Comparison of ENCODE assay signal across 8 cellular contexts in genomic region chr10:45373003-45373782, GRCh38. TPM values are rescaled to one million over a fixed set of nuclear protein-coding genes. Genes with fewer than 3 reads are reported as not detected.
DNase-seq lines count a peak whose midpoint lies in the region; ATAC-seq and TF ChIP-seq lines count a peak whose summit lies in the region.

No MANE protein-coding gene starts in this region.

- peak; percentile 13 for DNase-seq in activated CD4-positive, alpha-beta T cell treated with anti-CD3 and anti-CD28 coated beads, Interleukin-2, amount 50 U/mL, for 1 hour
- DNase-seq in glutamatergic neuron (peak; percentile 34), retina (peak; percentile 66), AG08396 (ENCODE audit: low spot score) (no peak), NOMO-1 treated with dmso at 0.1 percent for 144 hours (lab: John Stamatoyannopoulos, UW; ENCODE audit: unreplicated experiment) (no peak)

- no peaks in the 10 kb centered on the region for H3K9me2 ChIP-seq in DOHH2 (replicated peaks; ENCODE audit: control insufficient read depth, low read length)

- H3K9me3 Mint-ChIP-seq in glutamatergic neuron (ENCODE audit: unreplicated experiment): peaks cover 4% of the 10 kb centered on the region

- H3K4me3 Mint-ChIP-seq in glutamatergic neuron (ENCODE audit: unreplicated experiment): peak overlapping the region; percentile 88

- H3K36me3 ChIP-seq in DOHH2 (ENCODE audit: control insufficient read depth, low read length): peaks cover 67% of the 10 kb centered on the region

- no peaks in the 10 kb centered on the region for H3K9me3 ChIP-seq in DOHH2 (ENCODE audit: control insufficient read depth, insufficient read depth, low read length)

- H3K4me1 Mint-ChIP-seq in glutamatergic neuron (ENCODE audit: low read depth, unreplicated experiment): peaks cover 3% of the 10 kb centered on the region

- peak overlapping the region; percentile 97 for H3K27ac ChIP-seq in DOHH2 (ENCODE audit: low read depth, low read length)

- H3K36me3 Mint-ChIP-seq in glutamatergic neuron (ENCODE audit: unreplicated experiment): no peaks in the 10 kb centered on the region

- peaks cover 64% of the 10 kb centered on the region for H3K4me1 ChIP-seq in DOHH2 (ENCODE audit: control insufficient read depth, low read length)

- ATAC-seq in GM19455 (IDR thresholded peaks at IDR 0.05; ENCODE audit: unreplicated experiment): peak; percentile 49
- peak; percentile 44 for ATAC-seq in HG03457 (IDR thresholded peaks at IDR 0.05; ENCODE audit: unreplicated experiment)

- H3K4me2 ChIP-seq in DOHH2 (ENCODE audit: low read length): peak overlapping the region; percentile 77

- H3K4me3 ChIP-seq in DOHH2 (ENCODE audit: low read length): peak overlapping the region; percentile 86

- peaks cover 15% of the 10 kb centered on the region for H3K27me3 Mint-ChIP-seq in glutamatergic neuron (ENCODE audit: unreplicated experiment)

- peaks cover 88% of the 10 kb centered on the region for H3K79me2 ChIP-seq in DOHH2 (ENCODE audit: control insufficient read depth, low read length)

- H4K20me1 ChIP-seq in DOHH2 (ENCODE audit: control insufficient read depth, insufficient read depth, low read depth, low read length): peaks cover 16% of the 10 kb centered on the region

- H3F3A ChIP-seq in DOHH2 (ENCODE audit: control insufficient read depth, insufficient read depth): peaks cover 42% of the 10 kb centered on the region

- H3K27me3 ChIP-seq in DOHH2 (ENCODE audit: control insufficient read depth, low read length): no peaks in the 10 kb centered on the region

- H3K27ac Mint-ChIP-seq in glutamatergic neuron (ENCODE audit: unreplicated experiment): no peak overlapping the region

- TF ChIP-seq CTCF in DOHH2 (IDR thresholded peaks at IDR 0.05; ENCODE audit: low read depth, low read length, poor library complexity, severe bottlenecking) (no peak), glutamatergic neuron (IDR thresholded peaks at IDR 0.05; ENCODE audit: partially characterized antibody, unreplicated experiment) (no peak)

RNA-seq across cellular contexts. Expression of gene ALOX5, which starts 0.8 kb away (rescaled TPM):
- total RNA-seq in glutamatergic neuron (ENCODE audit: unreplicated experiment): 8.4 TPM

RNA-seq across cellular contexts. Expression of gene OR13A1, which starts 57.8 kb away (rescaled TPM):
- 0.44 TPM for total RNA-seq in glutamatergic neuron (ENCODE audit: unreplicated experiment)

Comparison
In these comparisons a context has a peak if more than half of its experiments do, and no peak if none do; other contexts are left out.
1. DNase-seq: peak in activated CD4-positive, alpha-beta T cell treated with anti-CD3 and anti-CD28 coated beads, Interleukin-2, amount 50 U/mL, for 1 hour (single experiment), glutamatergic neuron (single experiment) and retina (single experiment); none in AG08396 (single experiment) and NOMO-1 treated with dmso at 0.1 percent for 144 hours (single experiment).